In the genomic region with DNA sequence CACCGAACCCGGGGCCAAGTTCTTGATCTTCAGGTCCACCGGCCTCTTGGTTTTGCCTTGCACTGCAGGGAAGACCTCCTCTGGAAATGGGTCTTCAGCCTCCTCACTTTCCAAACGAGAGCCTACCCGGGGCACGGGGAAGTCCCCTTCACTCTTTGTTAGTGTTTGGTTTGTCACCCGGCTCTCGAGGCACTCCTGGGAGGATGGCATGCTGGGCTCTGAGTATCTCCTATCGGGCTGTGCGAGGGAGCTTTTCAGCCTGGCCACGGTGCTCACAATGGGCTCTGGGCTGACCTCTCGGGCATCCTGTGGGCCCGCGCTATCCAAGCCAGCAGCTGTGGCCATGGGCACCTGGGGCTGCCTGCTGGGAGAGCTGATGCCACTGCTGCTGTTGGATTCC, we compare ENCODE assay signal across 21 cellular contexts. TPM values are rescaled to one million over a fixed set of nuclear protein-coding genes. Genes with fewer than 3 reads are reported as not detected.
DNase-seq lines count a peak whose midpoint lies in the region; ATAC-seq and TF ChIP-seq lines count a peak whose summit lies in the region.
"Had no signal": no experiment of that assay in that cellular context is flagged by ENCODE, and none has a peak within 500 bp of the region (broad histone marks: within the 10 kb centered on the region; RNA-seq: fewer than 3 reads in every experiment).

No MANE protein-coding gene starts in this region.

- H3K9me3 Mint-ChIP-seq in activated CD4-positive, alpha-beta T cell treated with anti-CD3 and anti-CD28 coated beads for 36 hours (ENCODE audit: low read depth), result no peaks in the 10 kb centered on the region
- no peaks in the 10 kb centered on the region for H3K9me3 Mint-ChIP-seq in CD4-positive, alpha-beta T cell
- H3K9me3 Mint-ChIP-seq in activated CD8-positive, alpha-beta T cell treated with anti-CD3 and anti-CD28 coated beads, Interleukin-2, amount 10 ng/mL, durations not matched to agents 7 days and 5 days (ENCODE audit: insufficient read depth), result no peaks in the 10 kb centered on the region
- H3K9me3 Mint-ChIP-seq in immature natural killer cell (no peaks in the 10 kb centered on the region), mesothelial cell of epicardium (no peaks in the 10 kb centered on the region)

- H3K4me1 Mint-ChIP-seq in activated CD4-positive, alpha-beta T cell treated with anti-CD3 and anti-CD28 coated beads for 36 hours, result peaks cover 71% of the 10 kb centered on the region
- peaks cover 72% of the 10 kb centered on the region for H3K4me1 Mint-ChIP-seq in CD4-positive, alpha-beta T cell (ENCODE audit: low read depth)
- H3K4me1 Mint-ChIP-seq in activated CD8-positive, alpha-beta T cell treated with anti-CD3 and anti-CD28 coated beads, Interleukin-2, amount 10 ng/mL, durations not matched to agents 7 days and 5 days (ENCODE audit: low read depth), result peaks cover 53% of the 10 kb centered on the region
- peaks cover 68 to 87% of the 10 kb centered on the region in 2 donors for H3K4me1 Mint-ChIP-seq in immature natural killer cell
- peaks cover 8% of the 10 kb centered on the region for H3K4me1 Mint-ChIP-seq in mesothelial cell of epicardium

- intact Hi-C loops in activated CD4-positive, alpha-beta T cell treated with anti-CD3 and anti-CD28 coated beads for 36 hours (cut with DNase I, micrococcal nuclease), result no loop called here
- intact Hi-C loops in CD4-positive, alpha-beta T cell (cut with DNase I, micrococcal nuclease), result no loop called here

- no peaks in the 10 kb centered on the region for H3K9me3 ChIP-seq in CD4-positive, alpha-beta T cell (ENCODE audit: control insufficient read depth, low read length)
- H3K9me3 ChIP-seq: heart left ventricle, lower lobe of right lung, upper lobe of right lung had no signal

- H3K4me3 Mint-ChIP-seq in activated CD4-positive, alpha-beta T cell treated with anti-CD3 and anti-CD28 coated beads for 36 hours, result peak overlapping the region; percentile 30
- H3K4me3 Mint-ChIP-seq in CD4-positive, alpha-beta T cell, result peak overlapping the region; percentile 38
- H3K4me3 Mint-ChIP-seq in activated CD8-positive, alpha-beta T cell treated with anti-CD3 and anti-CD28 coated beads, Interleukin-2, amount 10 ng/mL, durations not matched to agents 7 days and 5 days, result no peak overlapping the region
- H3K4me3 Mint-ChIP-seq in immature natural killer cell (peak overlapping the region; percentile 65 to 100 (median 71)), mesothelial cell of epicardium (no peak overlapping the region)

- peak overlapping the region; percentile 48 for H3K27ac ChIP-seq in CD4-positive, alpha-beta T cell (ENCODE audit: low read depth, low read length)
- H3K27ac ChIP-seq: cardiac muscle cell, heart left ventricle, lower lobe of right lung, upper lobe of right lung had no signal

- H3K27me3 ChIP-seq in CD4-positive, alpha-beta T cell (ENCODE audit: control insufficient read depth, insufficient read depth, low read length), result no peaks in the 10 kb centered on the region
- H3K27me3 ChIP-seq: cardiac muscle cell, heart left ventricle, upper lobe of right lung had no signal

- peak; percentile 8 for ATAC-seq in activated CD4-positive, alpha-beta T cell treated with anti-CD3 and anti-CD28 coated beads for 36 hours
- ATAC-seq in CD4-positive, alpha-beta T cell (ENCODE audit: poor library complexity), result peak; percentile 16
- peak; percentile 13 for ATAC-seq in activated CD8-positive, alpha-beta T cell treated with anti-CD3 and anti-CD28 coated beads, Interleukin-2, amount 10 ng/mL, durations not matched to agents 7 days and 5 days
- no peak for ATAC-seq in GM18498 (IDR thresholded peaks at IDR 0.05; ENCODE audit: unreplicated experiment)
- ATAC-seq: HCT116, heart left ventricle, lower lobe of right lung, upper lobe of right lung had no signal

- no peaks in the 10 kb centered on the region for H3K27me3 Mint-ChIP-seq in activated CD4-positive, alpha-beta T cell treated with anti-CD3 and anti-CD28 coated beads for 36 hours
- H3K27me3 Mint-ChIP-seq in CD4-positive, alpha-beta T cell, result no peaks in the 10 kb centered on the region
- no peaks in the 10 kb centered on the region for H3K27me3 Mint-ChIP-seq in activated CD8-positive, alpha-beta T cell treated with anti-CD3 and anti-CD28 coated beads, Interleukin-2, amount 10 ng/mL, durations not matched to agents 7 days and 5 days (ENCODE audit: low read depth)
- H3K27me3 Mint-ChIP-seq in immature natural killer cell (ENCODE audit: low read depth in 3 of 3) (peaks cover 3 to 25% (median 20%) of the 10 kb centered on the region in 3 donors), mesothelial cell of epicardium (ENCODE audit: low read depth) (no peaks in the 10 kb centered on the region)

- peaks cover 70% of the 10 kb centered on the region for H3K36me3 Mint-ChIP-seq in activated CD4-positive, alpha-beta T cell treated with anti-CD3 and anti-CD28 coated beads for 36 hours (ENCODE audit: low read depth)
- peaks cover 75% of the 10 kb centered on the region for H3K36me3 Mint-ChIP-seq in CD4-positive, alpha-beta T cell (ENCODE audit: low read depth)
- H3K36me3 Mint-ChIP-seq in activated CD8-positive, alpha-beta T cell treated with anti-CD3 and anti-CD28 coated beads, Interleukin-2, amount 10 ng/mL, durations not matched to agents 7 days and 5 days (ENCODE audit: low read depth), result peaks cover 73% of the 10 kb centered on the region
- H3K36me3 Mint-ChIP-seq in immature natural killer cell, result peaks cover 50 to 71% (median 55%) of the 10 kb centered on the region in 3 donors
- no peaks in the 10 kb centered on the region for H3K36me3 Mint-ChIP-seq in mesothelial cell of epicardium

- CTCF ChIA-PET in activated CD4-positive, alpha-beta T cell treated with anti-CD3 and anti-CD28 coated beads for 36 hours (lab: Charles Lee), result interaction anchor here (0.8 to 11.9 kb wide), 4 partner anchors 19 to 67 kb away, joined by 3 to 330 read pairs (median 4); no protein-coding TSS in a partner anchor
- CTCF ChIA-PET in CD4-positive, alpha-beta T cell (lab: Charles Lee), result interaction anchor here (1.1 to 3.9 kb wide), 3 partner anchors 67 to 98 kb away, joined by 4 to 18 read pairs (median 4); no protein-coding TSS in a partner anchor
- CTCF ChIA-PET in activated CD8-positive, alpha-beta T cell treated with anti-CD3 and anti-CD28 coated beads, Interleukin-2, amount 10 ng/mL, durations not matched to agents 7 days and 5 days (lab: Charles Lee), result interaction anchor here (1.0 to 11.5 kb wide), 4 partner anchors 8 to 97 kb away, joined by 3 to 426 read pairs (median 69); a partner anchor contains a TSS

- TF ChIP-seq CTCF in CD4-positive, alpha-beta T cell (IDR thresholded peaks at IDR 0.05), result no peak
- no peak for TF ChIP-seq CTCF in mesothelial cell of epicardium (IDR thresholded peaks at IDR 0.05; ENCODE audit: unreplicated experiment)

- POLR2A ChIA-PET in activated CD4-positive, alpha-beta T cell treated with anti-CD3 and anti-CD28 coated beads for 36 hours (lab: Charles Lee), result no interaction called here
- POLR2A ChIA-PET in CD4-positive, alpha-beta T cell (lab: Charles Lee), result interaction anchor here (1.1 to 5.2 kb wide), 5 partner anchors 19 to 70 kb away, joined by 3 to 21 read pairs (median 5); no protein-coding TSS in a partner anchor
- POLR2A ChIA-PET in activated CD8-positive, alpha-beta T cell treated with anti-CD3 and anti-CD28 coated beads, Interleukin-2, amount 10 ng/mL, durations not matched to agents 7 days and 5 days (lab: Charles Lee), result interaction anchor here (1.0 to 10.0 kb wide), 3 partner anchors 19 to 66 kb away, joined by 3 to 361 read pairs (median 5); no protein-coding TSS in a partner anchor

- DNase-seq in activated CD4-positive, alpha-beta T cell treated with anti-CD3 and anti-CD28 coated beads for 36 hours, result no peak
- no peak for DNase-seq in activated CD4-positive, alpha-beta T cell treated with anti-CD3 and anti-CD28 coated beads for 1 hour
- DNase-seq in CD4-positive, alpha-beta T cell, result no peak
- no peak for DNase-seq in activated CD8-positive, alpha-beta T cell treated with anti-CD3 and anti-CD28 coated beads, Interleukin-2, amount 10 ng/mL, durations not matched to agents 7 days and 5 days
- peak in 1 of 3 donors; percentile 29 for DNase-seq in immature natural killer cell
- no peak for DNase-seq in activated CD4-positive, CD25-positive, alpha-beta regulatory T cell treated with anti-CD3 and anti-CD28 coated beads, Interleukin-2, amount 50 U/mL, for 72 hours
- DNase-seq in mesothelial cell of epicardium (ENCODE audit: low spot score in 2 of 2, unreplicated experiment in 2 of 2), result no peak
- DNase-seq: 8988T; C1 segment of cervical spinal cord; DMS79 treated with DMSO at 0.1 percent for 48 hours; effector CD4-positive, alpha-beta T cell; heart left ventricle; lower lobe of right lung; NCI-H1092 treated with DMSO at 0.1 percent for 48 hours; stimulated activated CD4-positive, alpha-beta T cell treated with anti-CD3 and anti-CD28 coated beads, Interleukin-12 subunit alpha, Interleukin-12 subunit beta, amount 100 ng/mL, for 4 hours; stimulated activated naive CD4-positive, alpha-beta T cell treated with Interleukin-2 at 50 U/mL for 16 hours; upper lobe of right lung had no signal

- H3K27ac Mint-ChIP-seq in activated CD4-positive, alpha-beta T cell treated with anti-CD3 and anti-CD28 coated beads for 36 hours, result peak overlapping the region; percentile 60
- peak overlapping the region; percentile 78 for H3K27ac Mint-ChIP-seq in CD4-positive, alpha-beta T cell
- H3K27ac Mint-ChIP-seq in activated CD8-positive, alpha-beta T cell treated with anti-CD3 and anti-CD28 coated beads, Interleukin-2, amount 10 ng/mL, durations not matched to agents 7 days and 5 days, result peak overlapping the region; percentile 61
- H3K27ac Mint-ChIP-seq in immature natural killer cell (peak overlapping the region; percentile 89 to 99 (median 93)), mesothelial cell of epicardium (no peak overlapping the region)

RNA-seq across cellular contexts. Expression of a gene that starts 8.1 kb away (rescaled TPM):
- 10 to 100 TPM; 44.8 to 51.0 TPM for total RNA-seq in activated CD4-positive, alpha-beta T cell treated with anti-CD3 and anti-CD28 coated beads for 36 hours
- total RNA-seq in CD4-positive, alpha-beta T cell, result 100 to 1,000 TPM; 245 to 261 TPM
- total RNA-seq in activated CD8-positive, alpha-beta T cell treated with anti-CD3 and anti-CD28 coated beads, Interleukin-2, amount 10 ng/mL, durations not matched to agents 7 days and 5 days, result 10 to 100 TPM; 64.5 to 67.0 TPM
- 100 to 1,000 TPM in 1 of 3 donors, 10 to 100 TPM in 2; 63.6 to 114 (median 84.4) TPM for polyA plus RNA-seq in immature natural killer cell
- 0.16 to 0.32 TPM (median 0.24 TPM) in 3 replicates for total RNA-seq in mesothelial cell of epicardium
- total RNA-seq: cardiac muscle cell, pulmonary artery endothelial cell had no signal
- polyA plus RNA-seq: cardiac muscle cell had no signal

RNA-seq across cellular contexts. Expression of a gene that starts 36.7 kb away (rescaled TPM):
- total RNA-seq in activated CD4-positive, alpha-beta T cell treated with anti-CD3 and anti-CD28 coated beads for 36 hours, result 1 to 10 TPM; 6.5 to 9.3 TPM
- total RNA-seq in CD4-positive, alpha-beta T cell, result 1 to 10 TPM in 1 of 2 experiments, under 1 TPM in 1; 0.59 to 1.1 TPM
- 1 to 10 TPM; 1.4 TPM for total RNA-seq in activated CD8-positive, alpha-beta T cell treated with anti-CD3 and anti-CD28 coated beads, Interleukin-2, amount 10 ng/mL, durations not matched to agents 7 days and 5 days
- polyA plus RNA-seq in immature natural killer cell, result 1 to 10 TPM in 2 of 3 donors, not detected in 1; 2.0 to 3.1 TPM
- 9.1 to 10.6 TPM (median 9.3 TPM) in 3 replicates for total RNA-seq in mesothelial cell of epicardium

Comparison
In these comparisons a context has a peak if more than half of its experiments do, and no peak if none do; other contexts are left out.
1. H3K4me3 Mint-ChIP-seq: peak in activated CD4-positive, alpha-beta T cell treated with anti-CD3 and anti-CD28 coated beads for 36 hours (single experiment), CD4-positive, alpha-beta T cell (single experiment) and immature natural killer cell (5 of 5); none in activated CD8-positive, alpha-beta T cell treated with anti-CD3 and anti-CD28 coated beads, Interleukin-2, amount 10 ng/mL, durations not matched to agents 7 days and 5 days (single experiment) and mesothelial cell of epicardium (single experiment).
2. RNA of a gene that starts 8.1 kb away (total RNA-seq): 245 to 261 TPM in CD4-positive, alpha-beta T cell, 64.5 to 67.0 TPM in activated CD8-positive, alpha-beta T cell treated with anti-CD3 and anti-CD28 coated beads, Interleukin-2, amount 10 ng/mL, durations not matched to agents 7 days and 5 days and 44.8 to 51.0 TPM in activated CD4-positive, alpha-beta T cell treated with anti-CD3 and anti-CD28 coated beads for 36 hours; 0.16 to 0.32 TPM in mesothelial cell of epicardium; every median in the first group is over 10 times any median in the second.